In genomic region chr10:30248728-30249127, GRCh38 we compare ENCODE assay signal across 3 cellular contexts.
"Had no signal": no experiment of that assay in that cellular context is flagged by ENCODE, and none has a peak within 500 bp of the region (broad histone marks: within the 10 kb centered on the region; RNA-seq: fewer than 3 reads in every experiment).

No MANE protein-coding gene starts in this region.

- H3K4me3 ChIP-seq: GM12878 had no signal

- DNase-seq: GDM1, GF-D8 had no signal

- ATAC-seq: GM12878 had no signal
